10 cellular contexts compared by ENCODE assay signal in the genomic region with DNA sequence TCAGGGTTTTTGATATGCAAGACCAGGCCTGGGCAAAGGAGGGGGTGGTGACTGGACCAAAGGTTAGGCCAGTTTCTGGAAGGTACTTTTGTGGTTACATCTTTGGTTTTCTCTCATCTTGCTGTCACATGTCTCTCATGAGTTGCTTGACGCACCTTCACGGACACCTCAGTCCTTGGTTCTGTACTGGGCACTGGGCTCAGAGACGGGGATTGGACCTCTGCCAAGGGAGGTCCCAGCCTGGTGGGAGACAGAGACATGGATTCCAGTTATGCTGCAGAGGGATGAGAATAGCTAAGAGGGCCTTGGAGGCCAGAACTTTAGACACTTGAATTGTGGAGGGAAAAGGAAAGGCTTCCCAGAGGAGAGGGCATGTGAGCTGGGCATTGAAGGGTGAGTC. TPM values are rescaled to one million over a fixed set of nuclear protein-coding genes. Genes with fewer than 3 reads are reported as not detected.
DNase-seq lines count a peak whose midpoint lies in the region; ATAC-seq and TF ChIP-seq lines count a peak whose summit lies in the region.
"Had no signal": no experiment of that assay in that cellular context is flagged by ENCODE, and none has a peak within 500 bp of the region (broad histone marks: within the 10 kb centered on the region; RNA-seq: fewer than 3 reads in every experiment).

No MANE protein-coding gene starts in this region.

- H3K27me3 ChIP-seq in RWPE2 (ENCODE audit: insufficient read depth, poor library complexity, severe bottlenecking) (no peaks in the 10 kb centered on the region), smooth muscle cell (ENCODE audit: low read depth) (no peaks in the 10 kb centered on the region)
- H3K27me3 ChIP-seq: esophagus squamous epithelium had no signal

- H2AFZ ChIP-seq in smooth muscle cell (ENCODE audit: low read depth) = no peak overlapping the region

- H3F3A ChIP-seq in smooth muscle cell (ENCODE audit: low read depth) = peaks cover 10% of the 10 kb centered on the region

- H3K36me3 Mint-ChIP-seq in T-helper 2 cell treated with Interferon-gamma antibody and Interleukin-4, amounts not matched to agents 5 μg/mL and 100 μg/mL, for 36 hours (ENCODE audit: low read depth) = peaks cover 28% of the 10 kb centered on the region

- H3K9me3 ChIP-seq in RWPE2 (ENCODE audit: severe bottlenecking) = no peaks in the 10 kb centered on the region
- no peaks in the 10 kb centered on the region for H3K9me3 ChIP-seq in smooth muscle cell (replicated peaks; ENCODE audit: low read depth)
- H3K9me3 ChIP-seq: esophagus squamous epithelium had no signal

- TF ChIP-seq CTCF in RWPE2 (IDR thresholded peaks at IDR 0.05; ENCODE audit: poor library complexity, severe bottlenecking) (no peak), fibroblast of the aortic adventitia (IDR thresholded peaks at IDR 0.05; ENCODE audit: insufficient read depth, low read length) (no peak), smooth muscle cell (IDR thresholded peaks at IDR 0.05; ENCODE audit: borderline replicate concordance, insufficient read depth, poor library complexity, severe bottlenecking) (no peak)

- peaks cover 67% of the 10 kb centered on the region for H4K20me1 ChIP-seq in smooth muscle cell (ENCODE audit: low read depth)

- H3K4me1 ChIP-seq in RWPE2 (ENCODE audit: insufficient read depth, poor library complexity, severe bottlenecking) (peaks cover 14% of the 10 kb centered on the region), smooth muscle cell (ENCODE audit: low read depth) (peaks cover 10% of the 10 kb centered on the region)

- H3K4me2 ChIP-seq in smooth muscle cell = peak overlapping the region; percentile 87

- H3K4me1 Mint-ChIP-seq in T-helper 2 cell treated with Interferon-gamma antibody and Interleukin-4, amounts not matched to agents 5 μg/mL and 100 μg/mL, for 36 hours (ENCODE audit: low read depth) = peaks cover 51% of the 10 kb centered on the region

- peak overlapping the region; percentile 29 for H3K27ac Mint-ChIP-seq in T-helper 2 cell treated with Interferon-gamma antibody and Interleukin-4, amounts not matched to agents 5 μg/mL and 100 μg/mL, for 36 hours

- H3K79me2 ChIP-seq in smooth muscle cell (ENCODE audit: low read depth) = peaks cover 44% of the 10 kb centered on the region

- no peak overlapping the region for H3K4me3 ChIP-seq in RWPE2 (ENCODE audit: severe bottlenecking)
- H3K4me3 ChIP-seq in fibroblast of the aortic adventitia (ENCODE audit: low read depth, low read length) = peak overlapping the region; percentile 92
- peak overlapping the region; percentile 87 for H3K4me3 ChIP-seq in smooth muscle cell

- peak overlapping the region; percentile 98 for H3K4me3 Mint-ChIP-seq in T-helper 2 cell treated with Interferon-gamma antibody and Interleukin-4, amounts not matched to agents 5 μg/mL and 100 μg/mL, for 36 hours

- H3K27me3 Mint-ChIP-seq in T-helper 2 cell treated with Interferon-gamma antibody and Interleukin-4, amounts not matched to agents 5 μg/mL and 100 μg/mL, for 36 hours (ENCODE audit: low read depth) = no peaks in the 10 kb centered on the region

- ATAC-seq in RWPE2 (ENCODE audit: low read depth) = no peak
- ATAC-seq in GM19328 (IDR thresholded peaks at IDR 0.05; ENCODE audit: unreplicated experiment) = no peak
- ATAC-seq in GM19023 (IDR thresholded peaks at IDR 0.05; ENCODE audit: unreplicated experiment) = no peak

- no peak overlapping the region for H3K27ac ChIP-seq in RWPE2 (ENCODE audit: poor library complexity, severe bottlenecking)
- no peak overlapping the region for H3K27ac ChIP-seq in smooth muscle cell (ENCODE audit: low read depth)

- WGBS in smooth muscle cell (ENCODE audit: low lambda C conversion rate) = 89% methylated on average over 3 of the region's 3 CpGs

- no peaks in the 10 kb centered on the region for H3K36me3 ChIP-seq in RWPE2 (ENCODE audit: low read depth)
- no peaks in the 10 kb centered on the region for H3K36me3 ChIP-seq in smooth muscle cell (ENCODE audit: low read depth)
- H3K36me3 ChIP-seq: esophagus squamous epithelium had no signal

- no peaks in the 10 kb centered on the region for H3K9me3 Mint-ChIP-seq in T-helper 2 cell treated with Interferon-gamma antibody and Interleukin-4, amounts not matched to agents 5 μg/mL and 100 μg/mL, for 36 hours

- DNase-seq in T-helper 2 cell treated with Interferon-gamma antibody and Interleukin-4, amounts not matched to agents 5 μg/mL and 100 μg/mL, for 36 hours (ENCODE audit: low spot score) = no peak
- DNase-seq in T-helper 2 cell (no peak), RWPE2 (ENCODE audit: low spot score) (peak; percentile 10), fibroblast of the aortic adventitia (ENCODE audit: low read depth) (no peak), smooth muscle cell (lab: John Stamatoyannopoulos, UW; ENCODE audit: unreplicated experiment) (no peak), NCI-H1694 (lab: John Stamatoyannopoulos, UW) (no peak)
- DNase-seq: esophagus squamous epithelium, NCI-H2029 treated with DMSO at 0.1 percent for 48 hours had no signal

- no peak overlapping the region for H3K9ac ChIP-seq in smooth muscle cell (ENCODE audit: low read depth)

RNA-seq across cellular contexts. Expression of a gene that starts 1.7 kb away (rescaled TPM):
- total RNA-seq in fibroblast of the aortic adventitia (ENCODE audit: low replicate concordance) (10.2 and 32.2 TPM in 2 replicates), smooth muscle cell (9.5 and 10.5 TPM in 2 replicates)
- polyA plus RNA-seq in smooth muscle cell = 4.5 and 7.3 TPM in 2 replicates

RNA-seq across cellular contexts. Expression of a gene that starts 1.9 kb away (rescaled TPM):
- 11.9 and 14.5 TPM in 2 replicates for total RNA-seq in fibroblast of the aortic adventitia (ENCODE audit: low replicate concordance)
- 18.5 and 23.5 TPM in 2 replicates for total RNA-seq in smooth muscle cell
- 4.9 and 6.6 TPM in 2 replicates for polyA plus RNA-seq in smooth muscle cell

RNA-seq across cellular contexts. Expression of a gene that starts 50.9 kb away (rescaled TPM):
- total RNA-seq in fibroblast of the aortic adventitia (ENCODE audit: low replicate concordance) (17.0 and 56.6 TPM in 2 replicates), smooth muscle cell (68.3 and 103 TPM in 2 replicates)
- 62.0 and 66.4 TPM in 2 replicates for polyA plus RNA-seq in smooth muscle cell
